In the genomic region with DNA sequence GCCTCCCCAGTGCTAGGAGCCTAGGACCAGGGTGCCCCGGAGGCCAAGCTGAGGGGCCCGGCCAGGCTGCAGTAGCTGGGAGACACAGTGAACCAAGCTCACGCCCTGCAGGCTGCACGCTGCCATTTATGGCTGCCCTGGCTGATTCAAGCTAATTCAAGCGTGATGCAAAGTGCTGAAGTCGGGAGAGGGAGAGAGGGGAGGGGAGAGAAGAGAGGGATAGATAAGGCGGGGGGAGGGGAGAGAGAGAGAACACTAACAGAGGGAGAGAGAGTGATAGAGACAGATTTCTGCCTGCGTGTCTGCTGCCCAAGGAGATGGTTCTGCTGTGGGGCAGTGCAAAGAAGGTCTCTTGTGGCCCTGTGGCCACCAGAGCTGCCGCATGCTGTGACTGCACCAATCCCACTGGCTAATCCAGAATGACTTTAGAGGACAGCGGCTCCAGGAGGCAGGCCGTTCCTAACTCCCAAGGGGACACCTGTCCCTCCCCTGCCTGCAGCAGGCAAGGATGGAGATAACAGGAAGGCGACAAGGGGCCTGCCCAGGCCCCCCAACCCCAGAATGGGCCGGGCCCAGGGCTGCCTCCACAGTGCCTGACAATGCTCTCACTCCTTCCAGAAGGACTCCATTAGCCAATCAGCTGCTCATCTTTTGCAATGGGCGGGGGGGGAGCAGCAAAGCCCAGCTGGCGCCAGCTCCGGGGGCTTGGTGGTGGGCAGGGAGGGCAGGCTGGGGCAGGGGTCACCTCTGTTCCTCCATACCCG, we compare ENCODE assay signal across 9 cellular contexts. TPM values are rescaled to one million over a fixed set of nuclear protein-coding genes. Genes with fewer than 3 reads are reported as not detected.
DNase-seq lines count a peak whose midpoint lies in the region; ATAC-seq, FAIRE-seq and TF ChIP-seq lines count a peak whose summit lies in the region.
"Had no signal": no experiment of that assay in that cellular context is flagged by ENCODE, and none has a peak within 500 bp of the region (broad histone marks: within the 10 kb centered on the region; RNA-seq: fewer than 3 reads in every experiment).

No MANE protein-coding gene starts in this region.

- TF ChIP-seq CTCF in astrocyte of the spinal cord (IDR thresholded peaks at IDR 0.05; ENCODE audit: low read depth, low read length): no peak
- no peak for TF ChIP-seq CTCF in transverse colon (IDR thresholded peaks at IDR 0.05)

- no peak for TF ChIP-seq EP300 in transverse colon (IDR thresholded peaks at IDR 0.05; ENCODE audit: low read depth)

- no peak for ATAC-seq in GM19035 (IDR thresholded peaks at IDR 0.05; ENCODE audit: unreplicated experiment)

- H3K4me3 ChIP-seq in astrocyte of the spinal cord (ENCODE audit: low read depth, low read length): no peak overlapping the region
- no peak overlapping the region for H3K4me3 ChIP-seq in transverse colon

- H3K9me3 ChIP-seq in transverse colon: no peaks in the 10 kb centered on the region

- H3K27ac ChIP-seq in transverse colon: peak overlapping the region; percentile 76 to 92 (median 86)

- TF ChIP-seq POLR2A in transverse colon (IDR thresholded peaks at IDR 0.05) (no peak), GM12892 (IDR thresholded peaks at IDR 0.05; ENCODE audit: low read depth, low read length) (no peak)

- intact Hi-C loops in transverse colon (cut with DNase I; ENCODE audit: low total_unique reads): no loop called here

- H3K36me3 ChIP-seq in transverse colon: no peaks in the 10 kb centered on the region

- H3K27me3 ChIP-seq in transverse colon: no peaks in the 10 kb centered on the region

- FAIRE-seq in GM12892 (lab: Jason Lieb, UNC): no peak

- in situ Hi-C loops in astrocyte of the spinal cord (cut with HindIII; ENCODE audit: low sequenced_read_pairs): no loop called here
- in situ Hi-C loops in transverse colon (cut with MboI; ENCODE audit: low pct_ligation_motif_present in 1 of 4, low pct_unique_long_range_greater_than_20kb in 1 of 4, low sequenced_read_pairs in 3 of 4): no loop called here

- DNase-seq in NCI-H1417 (lab: John Stamatoyannopoulos, UW): peak; percentile 54 to 89 (median 72)
- no peak for DNase-seq in NCI-H1417 treated with DMSO at 0.1 percent for 48 hours (lab: John Stamatoyannopoulos, UW)
- peak; percentile 54 for DNase-seq in astrocyte of the spinal cord (ENCODE audit: low read depth, low spot score)
- peak; percentile 55 for DNase-seq in kidney glomerular epithelial cell (lab: John Stamatoyannopoulos, UW)
- no peak for DNase-seq in transverse colon
- DNase-seq in GM12892 (ENCODE audit: insufficient read length): no peak
- no peak for DNase-seq in hippocampal formation (lab: John Stamatoyannopoulos, UW)
- DNase-seq: T-helper 1 cell had no signal

- H3K4me1 ChIP-seq in transverse colon: peaks cover 27 to 78% (median 41%) of the 10 kb centered on the region in 4 donors

- WGBS in transverse colon (ENCODE audit: low coverage in 1 of 2), 2 donors: 54 to 85% methylated on average over 4 to 17 of the region's 17 CpGs

RNA-seq across cellular contexts. Expression of a gene that starts 12.9 kb away (rescaled TPM):
- total RNA-seq in transverse colon: 100 to 1,000 TPM in 1 of 4 donors, 10 to 100 TPM in 3; 31.0 to 633 (median 52.5) TPM
- 1.00 TPM for polyA plus RNA-seq in GM12892 (2012; ENCODE audit: missing spikeins)

RNA-seq across cellular contexts. Expression of a gene that starts 28.5 kb away (rescaled TPM):
- 10 to 100 TPM; 25.4 to 58.4 (median 26.9) TPM for total RNA-seq in transverse colon
- 23.8 TPM for polyA plus RNA-seq in GM12892 (2012; ENCODE audit: missing spikeins)

RNA-seq across cellular contexts. Expression of a gene that starts 28.8 kb away (rescaled TPM):
- 10 to 100 TPM in 3 of 4 donors, not detected in 1; 11.2 to 34.1 (median 24.7) TPM for total RNA-seq in transverse colon
- polyA plus RNA-seq in GM12892 (2012; ENCODE audit: missing spikeins): 40.1 TPM

RNA-seq across cellular contexts. Expression of a gene that starts 39.2 kb away (rescaled TPM):
- total RNA-seq in transverse colon: 1,000 to 10,000 TPM in 1 of 4 donors, 100 to 1,000 TPM in 3; 193 to 1,196 (median 348) TPM
- polyA plus RNA-seq in GM12892 (2012; ENCODE audit: missing spikeins): 250 TPM

RNA-seq across cellular contexts. Expression of a gene that starts 40.0 kb away (rescaled TPM):
- 10 to 100 TPM in 3 of 4 donors, 1 to 10 TPM in 1; 7.6 to 41.3 (median 25.7) TPM for total RNA-seq in transverse colon
- polyA plus RNA-seq in GM12892 (2012; ENCODE audit: missing spikeins): 10.9 TPM

Comparison
In these comparisons a context has a peak if more than half of its experiments do, and no peak if none do; other contexts are left out.
1. DNase-seq: peak in NCI-H1417 (3 of 3), astrocyte of the spinal cord (single experiment) and kidney glomerular epithelial cell (single experiment); none in NCI-H1417 treated with DMSO at 0.1 percent for 48 hours (single experiment), transverse colon (single experiment), GM12892 (single experiment) and hippocampal formation (0 of 2).